ENCODE assay signal across 8 cellular contexts in the genomic region with DNA sequence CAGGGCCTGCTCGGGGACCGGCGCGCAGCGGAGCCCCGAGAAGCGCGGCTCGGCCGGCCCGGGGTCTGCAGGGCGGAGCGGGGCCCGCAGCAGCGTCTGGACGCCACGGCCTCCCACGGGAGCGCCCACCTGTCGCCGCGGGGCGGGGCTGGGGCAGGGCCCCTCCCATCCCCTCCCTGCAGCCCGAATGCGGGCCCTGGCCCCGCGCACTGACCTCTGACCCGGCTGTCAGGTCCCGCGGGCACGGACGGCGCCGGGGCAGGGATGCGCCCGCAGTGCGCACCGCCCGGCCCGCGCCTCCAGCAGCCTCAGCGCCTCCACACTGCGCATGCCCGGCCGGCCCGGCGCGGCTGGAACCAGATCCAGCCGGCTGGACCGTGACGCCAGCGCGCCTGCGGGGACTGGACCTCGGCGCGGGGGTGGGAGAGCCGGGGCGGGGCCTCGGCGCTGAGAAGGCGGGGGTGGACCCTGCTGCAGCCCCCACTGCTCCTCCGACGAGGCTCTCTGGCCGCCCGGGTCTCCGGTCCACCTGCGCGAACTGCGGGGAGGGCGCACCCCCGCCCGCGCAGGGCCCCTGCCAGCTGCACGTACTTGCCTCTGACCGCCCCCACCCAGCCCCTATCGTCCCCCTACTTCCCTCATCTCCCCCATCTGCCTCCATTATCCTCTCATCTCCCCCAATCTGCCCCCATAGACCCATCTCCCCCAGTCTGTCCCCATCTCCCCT. TPM values are rescaled to one million over a fixed set of nuclear protein-coding genes. Genes with fewer than 3 reads are reported as not detected.
DNase-seq lines count a peak whose midpoint lies in the region; ATAC-seq and TF ChIP-seq lines count a peak whose summit lies in the region.

No MANE protein-coding gene starts in this region.

- BruUV-seq in A673 (replicated peaks; lab: Mats Ljungman, UMichigan), result no TSS peak

- peak; percentile 40 for ATAC-seq in HG03064 (IDR thresholded peaks at IDR 0.05; ENCODE audit: low read depth, unreplicated experiment)

- H3K4me1 ChIP-seq in A673 (ENCODE audit: insufficient read depth, low read length, poor library complexity, severe bottlenecking) (peaks cover 18% of the 10 kb centered on the region), liver (ENCODE audit: control insufficient read depth in 4 of 4, insufficient read depth in 4 of 4, low read length in 3 of 4) (peaks cover 0 to 9% (median 6%) of the 10 kb centered on the region in 4 donors)

- H3K4me3 ChIP-seq in A673 (ENCODE audit: low read depth, low read length, poor library complexity, severe bottlenecking) (peak overlapping the region; percentile 95), liver (ENCODE audit: low read depth in 1 of 3, low read length in 3 of 3) (peak overlapping the region in 2 of 3 donors; percentile 58 to 80)

- 1% methylated on average over 77 of the region's 77 CpGs for WGBS in liver

- TF ChIP-seq POLR2A in GM18526 (IDR thresholded peaks at IDR 0.05; ENCODE audit: extremely low read depth, insufficient read length), result peak; percentile 69

- TF ChIP-seq CTCF in A673 (conservative IDR thresholded peaks at IDR 0.05; ENCODE audit: low read depth, low read length) (no peak), liver (IDR thresholded peaks at IDR 0.05; ENCODE audit: low read depth, low read length, missing input control) (no peak)

- peak overlapping the region; percentile 71 for H3K4me3 Mint-ChIP-seq in activated CD4-positive, alpha-beta T cell treated with anti-CD3 and anti-CD28 coated beads, Interleukin-2, amount 10 ng/mL, durations not matched to agents 7 days and 5 days

- no peaks in the 10 kb centered on the region for H3K9me3 Mint-ChIP-seq in activated CD4-positive, alpha-beta T cell treated with anti-CD3 and anti-CD28 coated beads, Interleukin-2, amount 10 ng/mL, durations not matched to agents 7 days and 5 days

- H3K36me3 ChIP-seq in A673 (ENCODE audit: insufficient read depth, low read length, poor library complexity, severe bottlenecking), result peaks cover 15% of the 10 kb centered on the region
- H3K36me3 ChIP-seq in liver (ENCODE audit: control insufficient read depth in 4 of 4, insufficient read depth in 3 of 4, low read depth in 1 of 4, low read length in 3 of 4), result peaks cover 0 to 3% (median 0%) of the 10 kb centered on the region in 4 donors

- POLR2A ChIA-PET in A673 (lab: Charles Lee; ENCODE audit: low non-redundant PET), result no interaction called here
- POLR2A ChIA-PET in activated CD4-positive, alpha-beta T cell treated with anti-CD3 and anti-CD28 coated beads, Interleukin-2, amount 10 ng/mL, durations not matched to agents 7 days and 5 days (lab: Charles Lee), result interaction anchor here (0.6 kb wide), 1 partner anchor 37 kb away, joined by 4 read pairs; no protein-coding TSS in a partner anchor

- CTCF ChIA-PET in A673 (lab: Charles Lee), result interaction anchor here (1.2 kb wide), 1 partner anchor 37 kb away, joined by 4 read pairs; no protein-coding TSS in a partner anchor
- CTCF ChIA-PET in activated CD4-positive, alpha-beta T cell treated with anti-CD3 and anti-CD28 coated beads, Interleukin-2, amount 10 ng/mL, durations not matched to agents 7 days and 5 days (lab: Charles Lee), result no interaction called here

- peak overlapping the region; percentile 80 for H3K27ac ChIP-seq in A673 (ENCODE audit: low read depth, low read length, poor library complexity, severe bottlenecking)
- H3K27ac ChIP-seq in liver (ENCODE audit: low read depth in 1 of 2, low read length in 2 of 2), result peak overlapping the region; percentile 89 to 96

- no peaks in the 10 kb centered on the region for H3K27me3 Mint-ChIP-seq in activated CD4-positive, alpha-beta T cell treated with anti-CD3 and anti-CD28 coated beads, Interleukin-2, amount 10 ng/mL, durations not matched to agents 7 days and 5 days

- peaks cover 41% of the 10 kb centered on the region for H3K4me1 Mint-ChIP-seq in activated CD4-positive, alpha-beta T cell treated with anti-CD3 and anti-CD28 coated beads, Interleukin-2, amount 10 ng/mL, durations not matched to agents 7 days and 5 days

- peaks cover 2% of the 10 kb centered on the region for H3K36me3 Mint-ChIP-seq in activated CD4-positive, alpha-beta T cell treated with anti-CD3 and anti-CD28 coated beads, Interleukin-2, amount 10 ng/mL, durations not matched to agents 7 days and 5 days (ENCODE audit: low read depth)

- no peaks in the 10 kb centered on the region for H3K27me3 ChIP-seq in A673 (replicated peaks; ENCODE audit: insufficient read depth, low read depth, low read length, poor library complexity)
- no peaks in the 10 kb centered on the region for H3K27me3 ChIP-seq in liver (ENCODE audit: control insufficient read depth in 4 of 4, insufficient read depth in 4 of 4, low read length in 3 of 4)

- intact Hi-C loops in A673 (cut with micrococcal nuclease; ENCODE audit: unreplicated experiment), result no loop called here

- H3K27ac Mint-ChIP-seq in activated CD4-positive, alpha-beta T cell treated with anti-CD3 and anti-CD28 coated beads, Interleukin-2, amount 10 ng/mL, durations not matched to agents 7 days and 5 days, result peak overlapping the region; percentile 88

- no peak for TF ChIP-seq RAD21 in liver (IDR thresholded peaks at IDR 0.05)

- peak; percentile 89 for DNase-seq in A673 (ENCODE audit: low spot score)
- DNase-seq in NCI-H2227 treated with DMSO at 0.1 percent for 48 hours (lab: John Stamatoyannopoulos, UW), result peak; percentile 75
- DNase-seq in activated CD4-positive, alpha-beta T cell treated with anti-CD3 and anti-CD28 coated beads, Interleukin-2, amount 10 ng/mL, durations not matched to agents 7 days and 5 days, result peak; percentile 83
- DNase-seq in dermis blood vessel endothelial cell, result peak; percentile 93
- peak; percentile 68 for DNase-seq in stimulated activated CD4-positive, alpha-beta T cell treated with anti-CD3 and anti-CD28 coated beads, Interleukin-2, amount 100 ng/mL, for 4 hours (ENCODE audit: low read depth)

- peak overlapping the region in 1 of 2 donors; percentile 69 for H3K9ac ChIP-seq in liver (ENCODE audit: low read depth in 1 of 2, low read length in 2 of 2)

- H3K9me3 ChIP-seq in A673 (ENCODE audit: low read depth, low read length, poor library complexity, severe bottlenecking) (no peaks in the 10 kb centered on the region), liver (ENCODE audit: control insufficient read depth in 4 of 4, low read length in 3 of 4) (no peaks in the 10 kb centered on the region)

TF ChIP-seq in liver, 16 proteins besides CTCF, POLR2A, EP300 and RAD21:
- TF ChIP-seq RXRA (IDR thresholded peaks at IDR 0.05), result no peak
- TF ChIP-seq GABPA (IDR thresholded peaks at IDR 0.05 in 1 of 2, conservative IDR thresholded peaks at IDR 0.05 in 1 of 2), result no peak
- TF ChIP-seq HNF4A (conservative IDR thresholded peaks at IDR 0.05), result no peak
- TF ChIP-seq FOXA2 (IDR thresholded peaks at IDR 0.05), result no peak
- no peak for TF ChIP-seq NR2F2 (IDR thresholded peaks at IDR 0.05)
- TF ChIP-seq, protein P1, sequence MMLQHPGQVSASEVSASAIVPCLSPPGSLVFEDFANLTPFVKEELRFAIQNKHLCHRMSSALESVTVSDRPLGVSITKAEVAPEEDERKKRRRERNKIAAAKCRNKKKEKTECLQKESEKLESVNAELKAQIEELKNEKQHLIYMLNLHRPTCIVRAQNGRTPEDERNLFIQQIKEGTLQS (IDR thresholded peaks at IDR 0.05), result no peak
- TF ChIP-seq, protein P2, sequence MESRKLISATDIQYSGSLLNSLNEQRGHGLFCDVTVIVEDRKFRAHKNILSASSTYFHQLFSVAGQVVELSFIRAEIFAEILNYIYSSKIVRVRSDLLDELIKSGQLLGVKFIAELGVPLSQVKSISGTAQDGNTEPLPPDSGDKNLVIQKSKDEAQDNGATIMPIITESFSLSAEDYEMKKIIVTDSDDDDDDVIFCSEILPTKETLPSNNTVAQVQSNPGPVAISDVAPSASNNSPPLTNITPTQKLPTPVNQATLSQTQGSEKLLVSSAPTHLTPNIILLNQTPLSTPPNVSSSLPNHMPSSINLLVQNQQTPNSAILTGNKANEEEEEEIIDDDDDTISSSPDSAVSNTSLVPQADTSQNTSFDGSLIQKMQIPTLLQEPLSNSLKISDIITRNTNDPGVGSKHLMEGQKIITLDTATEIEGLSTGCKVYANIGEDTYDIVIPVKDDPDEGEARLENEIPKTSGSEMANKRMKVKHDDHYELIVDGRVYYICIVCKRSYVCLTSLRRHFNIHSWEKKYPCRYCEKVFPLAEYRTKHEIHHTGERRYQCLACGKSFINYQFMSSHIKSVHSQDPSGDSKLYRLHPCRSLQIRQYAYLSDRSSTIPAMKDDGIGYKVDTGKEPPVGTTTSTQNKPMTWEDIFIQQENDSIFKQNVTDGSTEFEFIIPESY (IDR thresholded peaks at IDR 0.05), result no peak
- TF ChIP-seq EGR1 (IDR thresholded peaks at IDR 0.05; ENCODE audit: low read depth in 2 of 2), result peak in 1 of 2 donors; percentile 93
- peak; percentile 6 for TF ChIP-seq FOXA1 (IDR thresholded peaks at IDR 0.05)
- no peak for TF ChIP-seq SP1 (IDR thresholded peaks at IDR 0.05)
- no peak for TF ChIP-seq TAF1 (conservative IDR thresholded peaks at IDR 0.05)

RNA-seq across cellular contexts. Expression of gene GPR146, which starts 16.1 kb away (rescaled TPM):
- 0.95 and 2.4 TPM in 2 replicates for total RNA-seq in A673 (2021)
- total RNA-seq in activated CD4-positive, alpha-beta T cell treated with anti-CD3 and anti-CD28 coated beads, Interleukin-2, amount 10 ng/mL, durations not matched to agents 7 days and 5 days, result 10 to 100 TPM; 13.3 to 13.8 TPM
- total RNA-seq in dermis blood vessel endothelial cell, result 64.5 and 69.9 TPM in 2 replicates
- 10 to 100 TPM; 27.9 to 33.5 TPM for total RNA-seq in liver
- polyA plus RNA-seq in liver, result 10 to 100 TPM; 15.5 to 25.4 TPM

RNA-seq across cellular contexts. Expression of gene CYP2W1, which starts 45.2 kb away (rescaled TPM):
- total RNA-seq in A673 (2021) (not detected in 2 replicates), dermis blood vessel endothelial cell (not detected in 2 replicates), liver (under 1 TPM in 1 of 2 donors, not detected in 1; 0.28 TPM)
- not detected for total RNA-seq in activated CD4-positive, alpha-beta T cell treated with anti-CD3 and anti-CD28 coated beads, Interleukin-2, amount 10 ng/mL, durations not matched to agents 7 days and 5 days
- polyA plus RNA-seq in liver, result not detected

RNA-seq across cellular contexts. Expression of gene COX19, which starts 52.9 kb away (rescaled TPM):
- total RNA-seq in A673 (2021) (17.6 and 18.8 TPM in 2 replicates), dermis blood vessel endothelial cell (7.2 and 12.4 TPM in 2 replicates), liver (1 to 10 TPM; 5.2 to 9.8 TPM)
- 10 to 100 TPM; 18.2 to 20.1 TPM for total RNA-seq in activated CD4-positive, alpha-beta T cell treated with anti-CD3 and anti-CD28 coated beads, Interleukin-2, amount 10 ng/mL, durations not matched to agents 7 days and 5 days
- 1 to 10 TPM; 2.2 to 4.5 TPM for polyA plus RNA-seq in liver

RNA-seq across cellular contexts. Expression of gene GPER1, which starts 59.7 kb away (rescaled TPM):
- total RNA-seq in A673 (2021), result 0.37 and 0.63 TPM in 2 replicates
- under 1 TPM in 1 of 2 experiments, not detected in 1; 0.08 TPM for total RNA-seq in activated CD4-positive, alpha-beta T cell treated with anti-CD3 and anti-CD28 coated beads, Interleukin-2, amount 10 ng/mL, durations not matched to agents 7 days and 5 days
- 1.0 and 2.0 TPM in 2 replicates for total RNA-seq in dermis blood vessel endothelial cell
- 1 to 10 TPM; 2.9 to 6.7 TPM for total RNA-seq in liver
- 10 to 100 TPM in 1 of 2 donors, 1 to 10 TPM in 1; 8.0 to 23.1 TPM for polyA plus RNA-seq in liver

Comparison
In these comparisons a context has a peak if more than half of its experiments do, and no peak if none do; other contexts are left out.
1. Peak in every context shown above with its lines: DNase-seq, ATAC-seq, H3K4me3 ChIP-seq and H3K27ac ChIP-seq.